ENCODE assay signal across 22 cellular contexts in genomic region chr1:235657269-235657668, GRCh38. TPM values are rescaled to one million over a fixed set of nuclear protein-coding genes. Genes with fewer than 3 reads are reported as not detected.
A peak's percentile ranks its signal among the peaks of the same experiment; 100 is the strongest.
DNase-seq lines count a peak whose midpoint lies in the region; ATAC-seq, FAIRE-seq and TF ChIP-seq lines count a peak whose summit lies in the region.
"Had no signal": no experiment of that assay in that cellular context is flagged by ENCODE, and none has a peak within 500 bp of the region (broad histone marks: within the 10 kb centered on the region; RNA-seq: fewer than 3 reads in every experiment).

No MANE protein-coding gene starts in this region.

- H2AK5ac ChIP-seq in neuronal stem cell (ENCODE audit: low read depth, low read length) = no peak overlapping the region

- H3K27me3 ChIP-seq in K562 (ENCODE audit: control insufficient read depth in 2 of 2, insufficient read depth in 2 of 2, low read length in 2 of 2) = peaks cover 12 to 23% of the 10 kb centered on the region in 2 experiments
- no peaks in the 10 kb centered on the region for H3K27me3 ChIP-seq in neuronal stem cell (ENCODE audit: control insufficient read depth in 3 of 3, insufficient read depth in 3 of 3, low read depth in 1 of 3, low read length in 3 of 3)
- H3K27me3 ChIP-seq: Peyer's patch had no signal

- no peaks in the 10 kb centered on the region for H3K9me1 ChIP-seq in K562 (ENCODE audit: control insufficient read depth, insufficient read depth, low read length)

- H2BK15ac ChIP-seq in neuronal stem cell (ENCODE audit: low read length) = no peak overlapping the region

- CTCF ChIA-PET in HEK293T (lab: Yijun Ruan, JAX) = no interaction called here
- CTCF ChIA-PET in K562 (lab: Yijun Ruan, JAX; ENCODE audit: low intra/inter-chr PET ratio) = no interaction called here

- H3K23ac ChIP-seq in neuronal stem cell (ENCODE audit: low read depth, low read length, poor library complexity) = no peak overlapping the region

- no peak overlapping the region for H4K91ac ChIP-seq in neuronal stem cell (ENCODE audit: low read depth, low read length, poor library complexity)

- H3K9me3 Mint-ChIP-seq in chondrocyte (ENCODE audit: low read depth) = peaks cover 3% of the 10 kb centered on the region
- H3K9me3 Mint-ChIP-seq: H9 had no signal

- H3K4me3 Mint-ChIP-seq in chondrocyte (ENCODE audit: unreplicated experiment) = no peak overlapping the region
- H3K4me3 Mint-ChIP-seq: H9 had no signal

- TF ChIP-seq POLR2A in K562 (conservative IDR thresholded peaks at IDR 0.05) = no peak

- H3K36me3 ChIP-seq in K562 (ENCODE audit: control insufficient read depth, insufficient read depth, low read length) = no peaks in the 10 kb centered on the region
- H3K36me3 ChIP-seq in neuronal stem cell (replicated peaks in 1 of 2; ENCODE audit: control insufficient read depth in 2 of 2, insufficient read depth in 2 of 2, low read length in 2 of 2) = no peaks in the 10 kb centered on the region

- no peaks in the 10 kb centered on the region for H3K4me1 ChIP-seq in K562 (replicated peaks in 1 of 2; ENCODE audit: control insufficient read depth in 2 of 2, insufficient read depth in 2 of 2, low read length in 2 of 2)
- H3K4me1 ChIP-seq in neuronal stem cell (ENCODE audit: control insufficient read depth in 2 of 2, insufficient read depth in 1 of 2, low read depth in 1 of 2, low read length in 2 of 2) = peaks cover 0 to 3% of the 10 kb centered on the region in 2 donors
- H3K4me1 ChIP-seq: Peyer's patch had no signal

- H2BK120ac ChIP-seq in neuronal stem cell (ENCODE audit: low read depth, low read length) = no peak overlapping the region

- H4K20me1 ChIP-seq in K562 (replicated peaks; ENCODE audit: control insufficient read depth, insufficient read depth, low read length) = no peaks in the 10 kb centered on the region

- no peak overlapping the region for H3K18ac ChIP-seq in neuronal stem cell (ENCODE audit: low read length)

- no peak overlapping the region for H3K27ac Mint-ChIP-seq in chondrocyte (ENCODE audit: unreplicated experiment)

- H3K4me1 Mint-ChIP-seq in chondrocyte (ENCODE audit: low read depth) = no peaks in the 10 kb centered on the region

- peak; percentile 40 for FAIRE-seq in K562 (lab: Jason Lieb, UNC)

- WGBS in K562 (ENCODE audit: insufficient coverage, low coverage, missing lambda C conversion rate) = under 1% methylated on average over 5 of the region's 5 CpGs
- WGBS in neuronal stem cell (ENCODE audit: extremely low coverage in 2 of 2, insufficient read length in 2 of 2, insufficient replicate concordance in 1 of 2), 2 donors = no CpG with 5 or more reads among the region's 5 CpGs

- peaks cover 13% of the 10 kb centered on the region for H3K27me3 Mint-ChIP-seq in chondrocyte (ENCODE audit: low read depth)

- ATAC-seq in K562 = no peak
- ATAC-seq: Right ventricle myocardium inferior had no signal

- H3K79me2 ChIP-seq in K562 (ENCODE audit: control insufficient read depth, insufficient read depth, low read length) = no peaks in the 10 kb centered on the region

- no peak overlapping the region for H2AFZ ChIP-seq in K562 (ENCODE audit: low read depth, low read length)
- H2AFZ ChIP-seq in neuronal stem cell (ENCODE audit: low read length) = peak overlapping the region; percentile 58

- H3K79me1 ChIP-seq in neuronal stem cell (ENCODE audit: low read depth, low read length) = no peaks in the 10 kb centered on the region

- intact Hi-C loops in K562 (cut with micrococcal nuclease) = no loop called here

- no peak overlapping the region for H2BK5ac ChIP-seq in neuronal stem cell (ENCODE audit: low read length)

- POLR2A ChIA-PET in HEK293T (lab: Yijun Ruan, JAX) = no interaction called here
- POLR2A ChIA-PET in K562 (lab: Yijun Ruan, JAX) = interaction anchor here (1.1 kb wide), 1 partner anchor 19 kb away, joined by 3 read pairs; no protein-coding TSS in a partner anchor

- no peak overlapping the region for H2BK12ac ChIP-seq in neuronal stem cell (ENCODE audit: low read length)

- no peak overlapping the region for H4K8ac ChIP-seq in neuronal stem cell (ENCODE audit: low read depth, low read length)

- no peaks in the 10 kb centered on the region for H3K9me3 ChIP-seq in K562 (replicated peaks; ENCODE audit: control insufficient read depth, insufficient read depth, low read depth, low read length)
- peaks cover 0 to 4% of the 10 kb centered on the region in 2 donors for H3K9me3 ChIP-seq in neuronal stem cell (replicated peaks in 1 of 2; ENCODE audit: control insufficient read depth in 2 of 2, insufficient read depth in 1 of 2, low read depth in 1 of 2, low read length in 2 of 2)
- H3K9me3 ChIP-seq: Peyer's patch, SK-N-SH had no signal

- no peak for TF ChIP-seq RAD21 in K562 (CRISPR knock-in tag; conservative IDR thresholded peaks at IDR 0.05 in 1 of 2, IDR thresholded peaks at IDR 0.05 in 1 of 2)

- no peak overlapping the region for H3K9ac ChIP-seq in K562 (ENCODE audit: insufficient read depth in 1 of 2, low read depth in 2 of 2, low read length in 2 of 2)
- no peak overlapping the region for H3K9ac ChIP-seq in neuronal stem cell (ENCODE audit: low read depth, low read length, poor library complexity)
- H3K9ac ChIP-seq: SK-N-SH had no signal

- in situ Hi-C loops in K562 (cut with MboI) = no loop called here

- BruUV-seq in K562 (replicated peaks; lab: Mats Ljungman, UMichigan) = no TSS peak

- no peak for TF ChIP-seq EP300 in K562 (IDR thresholded peaks at IDR 0.05; ENCODE audit: low read length)

- no peak overlapping the region for H3K14ac ChIP-seq in neuronal stem cell (ENCODE audit: low read length)

- H3K4me3 ChIP-seq in K562 (no peak overlapping the region), neuronal stem cell (ENCODE audit: low read length in 2 of 2) (no peak overlapping the region)
- H3K4me3 ChIP-seq: Peyer's patch had no signal

- TF ChIP-seq CTCF in K562 (IDR thresholded peaks at IDR 0.05 in 2 of 3, conservative IDR thresholded peaks at IDR 0.05 in 1 of 3; ENCODE audit: insufficient read depth in 2 of 3, low read depth in 1 of 3, low read length in 3 of 3) = no peak
- TF ChIP-seq CTCF in chondrocyte (IDR thresholded peaks at IDR 0.05) = no peak

- DNase-seq in DMS53 (lab: John Stamatoyannopoulos, UW) = peak; percentile 17
- no peak for DNase-seq in DMS53 treated with DMSO at 0.1 percent for 48 hours (lab: John Stamatoyannopoulos, UW; ENCODE audit: unreplicated experiment)
- no peak for DNase-seq in HEK293T (ENCODE audit: extremely low spot score)
- DNase-seq in K562 (ENCODE audit: extremely low read depth in 1 of 4, low spot score in 3 of 4) = no peak
- DNase-seq in neuronal stem cell (ENCODE audit: low spot score) = no peak
- DNase-seq in chondrocyte (ENCODE audit: low spot score) = no peak
- DNase-seq in stimulated activated CD4-positive, alpha-beta T cell treated with anti-CD3 and anti-CD28 coated beads, Interleukin-4, amount 100 ng/mL, for 1 hour = no peak
- DNase-seq in midbrain (lab: John Stamatoyannopoulos, UW) = no peak
- DNase-seq: AML-193; DND-41; H9; NCI-H1092 treated with DMSO at 0.1 percent for 48 hours; NCI-H1694; NCI-H2107; NCI-H226; NCI-H526; NK-92 treated with Interleukin-12 subunit alpha and Interleukin-12 subunit beta, amount 100 ng/mL, for 24 hours; Peyer's patch; SK-N-SH had no signal

- no peak overlapping the region for H3K4me2 ChIP-seq in K562 (ENCODE audit: insufficient read depth, low read length)
- no peak overlapping the region for H3K4me2 ChIP-seq in neuronal stem cell (ENCODE audit: insufficient read depth, low read length, poor library complexity, severe bottlenecking)
- H3K4me2 ChIP-seq: SK-N-SH had no signal

- no peaks in the 10 kb centered on the region for H3K36me3 Mint-ChIP-seq in chondrocyte (ENCODE audit: low read depth)

- H3K27ac ChIP-seq in K562 (ENCODE audit: extremely low read depth, low read depth, low read length) = no peak overlapping the region
- no peak overlapping the region for H3K27ac ChIP-seq in neuronal stem cell (replicated peaks; ENCODE audit: low read length)
- H3K27ac ChIP-seq: 22Rv1, C4-2B, Peyer's patch had no signal

- no peak overlapping the region for H3K4ac ChIP-seq in neuronal stem cell (ENCODE audit: low read length)

TF ChIP-seq in HEK293T, 16 proteins besides CTCF, POLR2A, EP300 and RAD21 (continues in another document):
- TF ChIP-seq HDGF (IDR thresholded peaks at IDR 0.05; ENCODE audit: borderline replicate concordance) (no peak), BHLHE40 (IDR thresholded peaks at IDR 0.05; ENCODE audit: borderline replicate concordance) (no peak), LEF1 (IDR thresholded peaks at IDR 0.05; ENCODE audit: borderline replicate concordance) (no peak), SP1 (IDR thresholded peaks at IDR 0.05) (no peak), L3MBTL2 (conservative IDR thresholded peaks at IDR 0.05) (peak; percentile 34), ELF4 (IDR thresholded peaks at IDR 0.05) (no peak)

TF ChIP-seq in K562, 482 proteins besides CTCF, POLR2A, EP300 and RAD21:
- no peak for TF ChIP-seq ZNF197 (CRISPR knock-in tag; IDR thresholded peaks at IDR 0.05; ENCODE audit: low read depth)
- no peak for TF ChIP-seq KDM2B (CRISPR knock-in tag; IDR thresholded peaks at IDR 0.05)
- TF ChIP-seq CBX8 (IDR thresholded peaks at IDR 0.05; ENCODE audit: borderline replicate concordance, extremely low read depth, low read depth, low read length, poor library complexity, severe bottlenecking) = peak; percentile 67
- no peak for TF ChIP-seq ZC3H8 (IDR thresholded peaks at IDR 0.05)
- TF ChIP-seq ZKSCAN3 (CRISPR knock-in tag; IDR thresholded peaks at IDR 0.05) = no peak
- TF ChIP-seq STAT5B (CRISPR knock-in tag; IDR thresholded peaks at IDR 0.05) = no peak

RNA-seq across cellular contexts. Expression of gene GNG4, which starts 7.7 kb away (rescaled TPM):
- 0.16 TPM in 1 of 2 replicates, not detected in the other for total RNA-seq in K562 (2011; cell fraction: chromatin; rRNA removed; ENCODE audit: low replicate concordance)
- total RNA-seq in K562 (2011; cell fraction: nucleolus; rRNA removed) = 0.17 TPM in 1 of 2 replicates, not detected in the other
- not detected in 2 replicates for total RNA-seq in K562 (2011; cell fraction: nucleoplasm; rRNA removed)
- total RNA-seq in K562 (2014; rRNA removed) = not detected in 2 replicates
- total RNA-seq in K562 (2014; rRNA removed; fragmentation: Illumina TruSeq; extraction: Trizol) = not detected in 2 replicates
- total RNA-seq in K562 (2015; rRNA removed; fragmentation: Illumina TruSeq; extraction: Trizol) = not detected in 2 replicates
- total RNA-seq in K562 (2021) = 0.11 and 0.58 TPM in 2 replicates
- polyA plus RNA-seq in K562 (2011; rRNA removed) = 0.14 and 0.31 TPM in 2 replicates
- 0.13 and 0.72 TPM in 2 replicates for polyA plus RNA-seq in K562 (2011; cell fraction: cytosol; rRNA removed)
- polyA plus RNA-seq in K562 (2011; cell fraction: nucleus; rRNA removed) = 0.04 TPM in 1 of 2 replicates, not detected in the other
- polyA plus RNA-seq in K562 (2012) = 0.13 and 0.21 TPM in 2 replicates
- polyA plus RNA-seq in K562 (2014; fragmentation: Illumina TruSeq; extraction: Trizol) = 0.10 TPM in 1 of 2 replicates, not detected in the other
- under 1 TPM; 0.06 TPM for polyA plus RNA-seq in K562 (2014; fragmentation: Nextera tagmentation; extraction: Ambion mirVana)
- 0.08 TPM in 1 of 2 replicates, not detected in the other for polyA plus RNA-seq in K562 (2014; rRNA removed)
- polyA minus RNA-seq in K562 (2011; rRNA and poly(A)+ RNA removed) = 0.21 TPM in 1 of 2 replicates, not detected in the other
- polyA minus RNA-seq in K562 (2011; cell fraction: cytosol; rRNA and poly(A)+ RNA removed) = 0.27 TPM in 1 of 2 replicates, not detected in the other
- not detected in 2 replicates for polyA minus RNA-seq in K562 (2011; cell fraction: nucleus; rRNA and poly(A)+ RNA removed)
- 26.0 TPM for polyA plus RNA-seq in neuronal stem cell (2013, experiment 1 of 2)
- 27.9 TPM for polyA plus RNA-seq in neuronal stem cell (2013, experiment 2 of 2)
- 0.19 to 0.60 TPM (median 0.38 TPM) in 3 replicates for total RNA-seq in chondrocyte
- total RNA-seq: Right ventricle myocardium inferior had no signal
